Comparison of ENCODE assay signal across 8 cellular contexts in the genomic region with DNA sequence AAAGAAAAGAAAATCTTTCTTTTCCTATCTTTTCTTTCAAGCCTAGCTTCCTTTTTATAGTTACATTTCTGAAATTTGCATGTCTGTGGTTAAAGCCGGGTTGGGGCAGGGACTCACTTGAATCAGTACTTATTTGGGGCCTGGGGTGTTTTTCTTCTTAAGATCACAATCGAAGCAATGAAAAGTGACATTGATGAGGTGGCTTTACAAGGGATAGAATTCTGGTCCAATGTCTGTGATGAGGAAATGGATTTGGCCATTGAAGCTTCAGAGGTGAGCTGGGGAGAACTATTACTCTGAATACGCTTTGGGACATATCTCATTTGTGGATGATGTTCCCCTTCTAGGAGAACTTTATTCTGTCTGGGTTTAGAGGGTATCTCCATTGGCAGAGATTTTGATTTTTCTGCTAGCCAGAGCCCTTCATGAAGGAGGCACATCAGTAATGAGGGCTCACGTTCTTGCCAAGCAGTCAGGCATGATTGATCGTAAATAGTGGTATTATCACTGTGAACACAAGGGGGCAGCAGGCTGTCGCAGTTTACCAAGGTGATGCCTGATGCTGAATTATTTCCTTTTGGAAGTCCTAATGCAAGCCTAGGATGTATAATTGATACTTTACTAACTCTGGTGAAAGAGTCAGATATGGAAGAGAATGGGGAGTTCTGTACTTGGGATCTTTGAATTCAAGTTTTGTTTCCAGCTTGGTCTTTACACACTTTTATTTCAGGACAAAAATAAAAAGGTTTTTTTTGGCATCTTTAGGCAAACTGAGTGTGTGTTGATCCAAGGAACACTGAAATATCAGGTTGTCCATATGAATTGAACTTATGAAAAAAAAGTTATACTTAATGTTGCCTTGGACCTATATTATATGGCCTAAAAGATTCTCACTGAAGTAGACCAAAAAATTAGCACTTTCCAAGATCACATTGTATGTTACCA. TPM values are rescaled to one million over a fixed set of nuclear protein-coding genes. Genes with fewer than 3 reads are reported as not detected.
A peak's percentile ranks its signal among the peaks of the same experiment; 100 is the strongest.
DNase-seq lines count a peak whose midpoint lies in the region; ATAC-seq and TF ChIP-seq lines count a peak whose summit lies in the region.

No MANE protein-coding gene starts in this region.

- H3K27ac Mint-ChIP-seq in activated T-cell treated with anti-CD3 and anti-CD28 coated beads, Interleukin-2, amount 50 U/mL, for 72 hours = peak overlapping the region; percentile 79

- no peaks in the 10 kb centered on the region for H3K27me3 Mint-ChIP-seq in activated T-cell treated with anti-CD3 and anti-CD28 coated beads, Interleukin-2, amount 50 U/mL, for 72 hours (ENCODE audit: low read depth)

- H3K9me3 ChIP-seq in neutrophil (no peaks in the 10 kb centered on the region), tibial artery (no peaks in the 10 kb centered on the region)

- H3K27ac ChIP-seq in neutrophil (peak overlapping the region; percentile 96), tibial artery (no peak overlapping the region)

- DNase-seq in DMS153 (lab: John Stamatoyannopoulos, UW) = peak; percentile 12
- peak; percentile 62 for DNase-seq in Jurkat, Clone E6-1 (ENCODE audit: low read depth, low spot score)
- peak; percentile 60 to 61 for DNase-seq in activated T-cell treated with anti-CD3 and anti-CD28 coated beads, Interleukin-2, amount 50 U/mL, for 72 hours
- DNase-seq in fibroblast of peridontal ligament (ENCODE audit: extremely low read depth) = peak; percentile 78
- DNase-seq in tibial artery = peak in 1 of 2 donors; percentile 35

- peaks cover 48% of the 10 kb centered on the region for H3K4me1 Mint-ChIP-seq in activated T-cell treated with anti-CD3 and anti-CD28 coated beads, Interleukin-2, amount 50 U/mL, for 72 hours (ENCODE audit: low read depth)

- peak; percentile 53 to 59 for ATAC-seq in activated T-cell treated with anti-CD3 and anti-CD28 coated beads, Interleukin-2, amount 50 U/mL, for 72 hours (replicated peaks in 1 of 2)
- ATAC-seq in GM18505 (IDR thresholded peaks at IDR 0.05; ENCODE audit: unreplicated experiment) = no peak

- H3K36me3 ChIP-seq in neutrophil (peaks cover 73% of the 10 kb centered on the region), tibial artery (peaks cover 86 to 97% (median 88%) of the 10 kb centered on the region in 3 donors)

- intact Hi-C loops in tibial artery (cut with DNase I; ENCODE audit: low total_unique reads) = no loop called here

- H3K4me1 ChIP-seq in neutrophil (ENCODE audit: control insufficient read depth in 1 of 2, insufficient read depth in 1 of 2, low read depth in 1 of 2, low read length in 1 of 2) (peaks cover 71 to 73% of the 10 kb centered on the region in 2 experiments), tibial artery (no peaks in the 10 kb centered on the region)

- H3K27me3 ChIP-seq in neutrophil (no peaks in the 10 kb centered on the region), tibial artery (no peaks in the 10 kb centered on the region)

- no peak for TF ChIP-seq POLR2A in GM18505 (IDR thresholded peaks at IDR 0.05; ENCODE audit: borderline replicate concordance, extremely low read depth, insufficient read depth, insufficient read length)

- H3K36me3 Mint-ChIP-seq in activated T-cell treated with anti-CD3 and anti-CD28 coated beads, Interleukin-2, amount 50 U/mL, for 72 hours (ENCODE audit: insufficient read depth in 2 of 2) = peaks cover 17 to 65% of the 10 kb centered on the region in 2 donors

- TF ChIP-seq CTCF in neutrophil (IDR thresholded peaks at IDR 0.05) = peak; percentile 76
- TF ChIP-seq CTCF in tibial artery (IDR thresholded peaks at IDR 0.05) = peak; percentile 63 to 64

- no peaks in the 10 kb centered on the region for H3K9me3 Mint-ChIP-seq in activated T-cell treated with anti-CD3 and anti-CD28 coated beads, Interleukin-2, amount 50 U/mL, for 72 hours

- H3K4me3 ChIP-seq in Jurkat, Clone E6-1 (ENCODE audit: low read length) = no peak overlapping the region
- peak overlapping the region in 1 of 2 experiments; percentile 43 for H3K4me3 ChIP-seq in neutrophil (ENCODE audit: low read depth in 1 of 2, low read length in 1 of 2)
- no peak overlapping the region for H3K4me3 ChIP-seq in tibial artery

- H3K4me3 Mint-ChIP-seq in activated T-cell treated with anti-CD3 and anti-CD28 coated beads, Interleukin-2, amount 50 U/mL, for 72 hours = peak overlapping the region in 1 of 2 donors; percentile 36

TF ChIP-seq in PFSK-1, 5 proteins besides CTCF, POLR2A, EP300 and RAD21:
- TF ChIP-seq POLR2AphosphoS5 (IDR thresholded peaks at IDR 0.05; ENCODE audit: low read depth, low read length) = peak; percentile 36; the same call in 1 of the 2 replicates
- no peak for TF ChIP-seq SIN3A (IDR thresholded peaks at IDR 0.05; ENCODE audit: borderline replicate concordance, insufficient read depth, low read length)
TF ChIP-seq in PFSK-1: peak in this region for 1.

RNA-seq across cellular contexts. Expression of a gene that starts 14.6 kb away (rescaled TPM):
- polyA plus RNA-seq in Jurkat, Clone E6-1 (2012; ENCODE audit: insufficient read depth, insufficient read length) = 295 TPM
- polyA plus RNA-seq in PFSK-1 (2012; ENCODE audit: insufficient read length, low read depth) = 276 TPM
- 100 to 1,000 TPM; 581 to 729 TPM for total RNA-seq in activated T-cell treated with anti-CD3 and anti-CD28 coated beads, Interleukin-2, amount 50 U/mL, for 72 hours

RNA-seq across cellular contexts. Expression of a gene that starts 29.7 kb away (rescaled TPM):
- 12.5 TPM for polyA plus RNA-seq in Jurkat, Clone E6-1 (2012; ENCODE audit: insufficient read depth, insufficient read length)
- 50.4 TPM for polyA plus RNA-seq in PFSK-1 (2012; ENCODE audit: insufficient read length, low read depth)
- 10 to 100 TPM; 24.2 to 28.7 TPM for total RNA-seq in activated T-cell treated with anti-CD3 and anti-CD28 coated beads, Interleukin-2, amount 50 U/mL, for 72 hours
